In genomic region chr13:33629610-33630009, GRCh38 we compare ENCODE assay signal across 35 cellular contexts.
DNase-seq lines count a peak whose midpoint lies in the region; ATAC-seq, FAIRE-seq and TF ChIP-seq lines count a peak whose summit lies in the region.
"Had no signal": no experiment of that assay in that cellular context is flagged by ENCODE, and none has a peak within 500 bp of the region (broad histone marks: within the 10 kb centered on the region; RNA-seq: fewer than 3 reads in every experiment).

No MANE protein-coding gene starts in this region.

- no peaks in the 10 kb centered on the region for H4K20me1 ChIP-seq in HepG2 (ENCODE audit: insufficient read depth, low read length)
- H4K20me1 ChIP-seq: BLaER1; BLaER1 treated with 17β-estradiol and CSF1 and Interleukin-3, amounts not matched to agents 10 nM and 100 nM had no signal

- 32% methylated on average over 2 of the region's 2 CpGs for WGBS in right lobe of liver (ENCODE audit: insufficient coverage, low coverage, low lambda C conversion rate, missing lambda C conversion rate)
- WGBS in HepG2 (ENCODE audit: low lambda C conversion rate), result 94% methylated on average over 2 of the region's 2 CpGs

- no peaks in the 10 kb centered on the region for H3K36me3 Mint-ChIP-seq in activated naive CD4-positive, alpha-beta T cell treated with anti-CD3 and anti-CD28 coated beads for 36 hours (ENCODE audit: low read depth)
- H3K36me3 Mint-ChIP-seq: CD14-positive monocyte; CD4-positive, alpha-beta memory T cell; CD4-positive, CD25-positive, alpha-beta regulatory T cell; CD8-positive, alpha-beta memory T cell; CD8-positive, alpha-beta T cell had no signal

- DNase-seq in right lobe of liver (no peak), HepG2 (ENCODE audit: low spot score) (no peak), left lobe of liver (ENCODE audit: low spot score) (no peak), superior temporal gyrus (ENCODE audit: extremely low spot score) (peak; percentile 15)
- DNase-seq in activated naive CD4-positive, alpha-beta T cell treated with anti-CD3 and anti-CD28 coated beads for 36 hours, result no peak
- DNase-seq: 8988T; ACHN; AML-193; BE2C; C1 segment of cervical spinal cord; Caco-2; Calu3; CD4-positive, alpha-beta memory T cell; CD4-positive, alpha-beta T cell; CD4-positive, CD25-positive, alpha-beta regulatory T cell; CD8-positive, alpha-beta memory T cell; CD8-positive, alpha-beta T cell; COR-L47; DMS 273 treated with DMSO at 0.1 percent for 48 hours; DMS153; DMS53; DMS79; DMS79 treated with DMSO at 0.1 percent for 48 hours; DND-41; EL had no signal

- H3K4me3 Mint-ChIP-seq in activated naive CD4-positive, alpha-beta T cell treated with anti-CD3 and anti-CD28 coated beads for 36 hours, result no peak overlapping the region
- H3K4me3 Mint-ChIP-seq: B cell; CD14-positive monocyte; CD4-positive, alpha-beta memory T cell; CD4-positive, alpha-beta T cell; CD4-positive, CD25-positive, alpha-beta regulatory T cell; CD8-positive, alpha-beta memory T cell; CD8-positive, alpha-beta T cell had no signal

- H3K9me3 ChIP-seq in right lobe of liver (no peaks in the 10 kb centered on the region), HepG2 (ENCODE audit: low read length) (no peaks in the 10 kb centered on the region)
- H3K9me3 ChIP-seq: A549; BE2C; BLaER1; BLaER1 treated with 17β-estradiol and CSF1 and Interleukin-3, amounts not matched to agents 10 nM and 100 nM; Caco-2 had no signal

- no peak overlapping the region for H3K27ac Mint-ChIP-seq in activated naive CD4-positive, alpha-beta T cell treated with anti-CD3 and anti-CD28 coated beads for 36 hours
- H3K27ac Mint-ChIP-seq: B cell; CD14-positive monocyte; CD4-positive, alpha-beta T cell; CD8-positive, alpha-beta T cell had no signal

- H3K27me3 ChIP-seq in right lobe of liver (no peaks in the 10 kb centered on the region), HepG2 (ENCODE audit: control insufficient read depth in 1 of 2, insufficient read depth in 2 of 2, low read length in 2 of 2) (no peaks in the 10 kb centered on the region)
- H3K27me3 ChIP-seq: BE2C; BLaER1; BLaER1 treated with 17β-estradiol and CSF1 and Interleukin-3, amounts not matched to agents 10 nM and 100 nM had no signal

- no peak overlapping the region for H3K9ac ChIP-seq in HepG2 (ENCODE audit: insufficient read depth, low read depth, low read length)
- H3K9ac ChIP-seq: BLaER1; BLaER1 treated with 17β-estradiol and CSF1 and Interleukin-3, amounts not matched to agents 10 nM and 100 nM had no signal

- no peak overlapping the region for H3K4me2 ChIP-seq in HepG2 (ENCODE audit: low read depth, low read length)
- H3K4me2 ChIP-seq: A549; BLaER1; BLaER1 treated with 17β-estradiol and CSF1 and Interleukin-3, amounts not matched to agents 10 nM and 100 nM had no signal

- TF ChIP-seq RAD21 in HepG2 (CRISPR knock-in tag; IDR thresholded peaks at IDR 0.05), result no peak

- H2AFZ ChIP-seq in HepG2 (ENCODE audit: low read length), result no peak overlapping the region

- in situ Hi-C loops in HepG2 (cut with HindIII; ENCODE audit: extremely low pct_ligation_motif_present, low pct_unique_long_range_greater_than_20kb), result no loop called here

- H3K27ac ChIP-seq in right lobe of liver (peak overlapping the region in 1 of 3 donors; percentile 13), HepG2 (ENCODE audit: extremely low read length, insufficient read depth, low read length) (no peak overlapping the region)
- H3K27ac ChIP-seq: 22Rv1; A549; BLaER1; BLaER1 treated with 17β-estradiol and CSF1 and Interleukin-3, amounts not matched to agents 10 nM and 100 nM; C4-2B had no signal

- TF ChIP-seq CTCF in right lobe of liver (IDR thresholded peaks at IDR 0.05) (no peak), HepG2 (CRISPR knock-in tag; IDR thresholded peaks at IDR 0.05) (no peak)

- no peak for FAIRE-seq in HepG2 (lab: Jason Lieb, UNC)
- FAIRE-seq: A204.1, A549, D721Med had no signal

- H3K9me3 Mint-ChIP-seq in activated naive CD4-positive, alpha-beta T cell treated with anti-CD3 and anti-CD28 coated beads for 36 hours, result no peaks in the 10 kb centered on the region
- H3K9me3 Mint-ChIP-seq: CD4-positive, alpha-beta memory T cell; CD4-positive, alpha-beta T cell; CD8-positive, alpha-beta memory T cell; CD8-positive, alpha-beta T cell had no signal

- TF ChIP-seq EP300 in HepG2 (IDR thresholded peaks at IDR 0.05; ENCODE audit: low read depth in 2 of 2, low read length in 2 of 2), result no peak
- TF ChIP-seq EP300 in HepG2 (CRISPR knock-in tag; IDR thresholded peaks at IDR 0.05; ENCODE audit: borderline replicate concordance), result no peak

- POLR2A ChIA-PET in HepG2 (lab: Yijun Ruan, JAX), result interaction anchor here (1.7 to 1.8 kb wide), 2 partner anchors 13 to 19 kb away, joined by 7 to 10 read pairs; no protein-coding TSS in a partner anchor

- H3K79me2 ChIP-seq in HepG2 (ENCODE audit: insufficient read depth, low read length), result no peaks in the 10 kb centered on the region

- no peaks in the 10 kb centered on the region for H3K36me3 ChIP-seq in right lobe of liver
- no peaks in the 10 kb centered on the region; a peak in 1 of 5 replicates for H3K36me3 ChIP-seq in HepG2 (replicated peaks in 1 of 2; ENCODE audit: control insufficient read depth in 1 of 2, insufficient read depth in 2 of 2, low read length in 2 of 2)
- H3K36me3 ChIP-seq: BE2C; BLaER1; BLaER1 treated with 17β-estradiol and CSF1 and Interleukin-3, amounts not matched to agents 10 nM and 100 nM had no signal

- peak; percentile 44 to 73 (median 70) for ATAC-seq in right lobe of liver
- ATAC-seq in HepG2, result no peak
- peak; percentile 64 for ATAC-seq in left lobe of liver
- no peak for ATAC-seq in esophagus mucosa
- ATAC-seq: A549; CD8-positive, alpha-beta T cell had no signal

- no TSS peak for BruUV-seq in HepG2 (replicated peaks; lab: Mats Ljungman, UMichigan)

- peaks cover 1% of the 10 kb centered on the region for H3K27me3 Mint-ChIP-seq in activated naive CD4-positive, alpha-beta T cell treated with anti-CD3 and anti-CD28 coated beads for 36 hours (ENCODE audit: low read depth)
- H3K27me3 Mint-ChIP-seq: CD4-positive, alpha-beta memory T cell had no signal

- CTCF ChIA-PET in HepG2 (lab: Yijun Ruan, JAX; ENCODE audit: low intra/inter-chr PET ratio, low total read pairs), result no interaction called here
- CTCF ChIA-PET in activated naive CD4-positive, alpha-beta T cell treated with anti-CD3 and anti-CD28 coated beads for 36 hours (lab: Charles Lee), result interaction anchor here (1.1 kb wide), 1 partner anchor 86 kb away, joined by 3 read pairs; no protein-coding TSS in a partner anchor

- TF ChIP-seq POLR2A in right lobe of liver (IDR thresholded peaks at IDR 0.05) (no peak), HepG2 (IDR thresholded peaks at IDR 0.05; ENCODE audit: insufficient read depth in 1 of 2, low read depth in 2 of 2, low read length in 2 of 2) (no peak)

- intact Hi-C loops in right lobe of liver (cut with DNase I), result no loop called here
- intact Hi-C loops in HepG2 (cut with micrococcal nuclease; ENCODE audit: unreplicated experiment), result no loop called here
- intact Hi-C loops in activated naive CD4-positive, alpha-beta T cell treated with anti-CD3 and anti-CD28 coated beads for 36 hours (cut with micrococcal nuclease), result loop anchor here (1.0 to 10.0 kb wide), 2 partner anchors 9 to 1205 kb away; partner anchors contain the start of gene N4BP2L1

- H3K4me1 Mint-ChIP-seq in activated naive CD4-positive, alpha-beta T cell treated with anti-CD3 and anti-CD28 coated beads for 36 hours (ENCODE audit: low read depth), result no peaks in the 10 kb centered on the region
- H3K4me1 Mint-ChIP-seq: B cell, CD14-positive monocyte had no signal

- H3K4me1 ChIP-seq in right lobe of liver (peaks cover 0 to 18% (median 6%) of the 10 kb centered on the region in 4 donors), HepG2 (ENCODE audit: insufficient read depth, low read length) (peaks cover 29% of the 10 kb centered on the region)
- H3K4me1 ChIP-seq: BE2C had no signal

- H3K4me3 ChIP-seq in right lobe of liver (no peak overlapping the region), HepG2 (replicated peaks in 1 of 3; ENCODE audit: insufficient read depth in 1 of 3, low read depth in 2 of 3, low read length in 3 of 3) (no peak overlapping the region)
- H3K4me3 ChIP-seq: A549; BLaER1; BLaER1 treated with 17β-estradiol and CSF1 and Interleukin-3, amounts not matched to agents 10 nM and 100 nM had no signal

TF ChIP-seq in HepG2, 621 proteins besides CTCF, POLR2A, EP300 and RAD21 (continues in another document):
- TF ChIP-seq ZNF431 (CRISPR knock-in tag; IDR thresholded peaks at IDR 0.05; ENCODE audit: borderline replicate concordance, low read depth) (no peak), ZNF326 (CRISPR knock-in tag; IDR thresholded peaks at IDR 0.05; ENCODE audit: borderline replicate concordance) (no peak)

Comparison
In these comparisons a context has a peak if more than half of its experiments do, and no peak if none do; other contexts are left out.
1. ATAC-seq: peak in right lobe of liver (4 of 4) and left lobe of liver (single experiment); none in HepG2 (single experiment) and esophagus mucosa (single experiment).